Comparison of ENCODE assay signal across 1 cellular context in the genomic region with DNA sequence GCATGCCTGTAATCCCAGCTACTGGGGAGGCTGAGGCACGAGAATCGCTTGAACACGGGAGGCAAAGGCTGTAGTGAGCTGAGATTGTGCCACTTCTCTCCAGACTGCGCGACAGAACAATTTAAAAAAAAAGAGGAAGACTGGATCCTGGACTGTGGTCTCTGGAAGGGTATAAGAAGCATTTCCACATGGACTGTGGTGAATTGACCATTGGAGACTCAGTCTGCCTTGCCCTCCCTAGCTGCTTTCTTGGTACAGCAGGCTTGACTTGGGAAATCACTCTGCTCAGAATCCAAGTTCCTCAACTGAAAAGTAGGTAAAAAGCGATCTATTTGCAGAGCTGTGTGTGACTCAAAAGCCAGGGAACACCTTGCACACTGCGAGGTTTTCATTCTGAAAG.
TF ChIP-seq lines count a peak whose summit lies in the region.

No MANE protein-coding gene starts in this region.

TF ChIP-seq in GM12878, 131 proteins besides CTCF, POLR2A, EP300 and RAD21:
- no peak for TF ChIP-seq ZNF207 (IDR thresholded peaks at IDR 0.05; ENCODE audit: borderline replicate concordance)
- TF ChIP-seq BCL11A (IDR thresholded peaks at IDR 0.05; ENCODE audit: low read depth, low read length) = no peak
- TF ChIP-seq, protein P1, sequence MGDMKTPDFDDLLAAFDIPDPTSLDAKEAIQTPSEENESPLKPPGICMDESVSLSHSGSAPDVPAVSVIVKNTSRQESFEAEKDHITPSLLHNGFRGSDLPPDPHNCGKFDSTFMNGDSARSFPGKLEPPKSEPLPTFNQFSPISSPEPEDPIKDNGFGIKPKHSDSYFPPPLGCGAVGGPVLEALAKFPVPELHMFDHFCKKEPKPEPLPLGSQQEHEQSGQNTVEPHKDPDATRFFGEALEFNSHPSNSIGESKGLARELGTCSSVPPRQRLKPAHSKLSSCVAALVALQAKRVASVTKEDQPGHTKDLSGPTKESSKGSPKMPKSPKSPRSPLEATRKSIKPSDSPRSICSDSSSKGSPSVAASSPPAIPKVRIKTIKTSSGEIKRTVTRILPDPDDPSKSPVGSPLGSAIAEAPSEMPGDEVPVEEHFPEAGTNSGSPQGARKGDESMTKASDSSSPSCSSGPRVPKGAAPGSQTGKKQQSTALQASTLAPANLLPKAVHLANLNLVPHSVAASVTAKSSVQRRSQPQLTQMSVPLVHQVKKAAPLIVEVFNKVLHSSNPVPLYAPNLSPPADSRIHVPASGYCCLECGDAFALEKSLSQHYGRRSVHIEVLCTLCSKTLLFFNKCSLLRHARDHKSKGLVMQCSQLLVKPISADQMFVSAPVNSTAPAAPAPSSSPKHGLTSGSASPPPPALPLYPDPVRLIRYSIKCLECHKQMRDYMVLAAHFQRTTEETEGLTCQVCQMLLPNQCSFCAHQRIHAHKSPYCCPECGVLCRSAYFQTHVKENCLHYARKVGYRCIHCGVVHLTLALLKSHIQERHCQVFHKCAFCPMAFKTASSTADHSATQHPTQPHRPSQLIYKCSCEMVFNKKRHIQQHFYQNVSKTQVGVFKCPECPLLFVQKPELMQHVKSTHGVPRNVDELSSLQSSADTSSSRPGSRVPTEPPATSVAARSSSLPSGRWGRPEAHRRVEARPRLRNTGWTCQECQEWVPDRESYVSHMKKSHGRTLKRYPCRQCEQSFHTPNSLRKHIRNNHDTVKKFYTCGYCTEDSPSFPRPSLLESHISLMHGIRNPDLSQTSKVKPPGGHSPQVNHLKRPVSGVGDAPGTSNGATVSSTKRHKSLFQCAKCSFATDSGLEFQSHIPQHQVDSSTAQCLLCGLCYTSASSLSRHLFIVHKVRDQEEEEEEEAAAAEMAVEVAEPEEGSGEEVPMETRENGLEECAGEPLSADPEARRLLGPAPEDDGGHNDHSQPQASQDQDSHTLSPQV (IDR thresholded peaks at IDR 0.05) = no peak
